Comparison of ENCODE assay signal across 8 cellular contexts in genomic region chr5:9468070-9468388, GRCh38.
DNase-seq lines count a peak whose midpoint lies in the region; TF ChIP-seq lines count a peak whose summit lies in the region.
"Had no signal": no experiment of that assay in that cellular context is flagged by ENCODE, and none has a peak within 500 bp of the region (broad histone marks: within the 10 kb centered on the region; RNA-seq: fewer than 3 reads in every experiment).

No MANE protein-coding gene starts in this region.

- in situ Hi-C loops in astrocyte of the cerebellum (cut with HindIII; ENCODE audit: low sequenced_read_pairs) = no loop called here

- DNase-seq in HPDE6-E6E7 (ENCODE audit: extremely low spot score) = peak; percentile 82
- peak; percentile 90 for DNase-seq in astrocyte of the cerebellum (ENCODE audit: low read depth)
- DNase-seq in islet precursor cell = peak; percentile 97
- DNase-seq in NCI-H526 (lab: John Stamatoyannopoulos, UW) = no peak
- no peak for DNase-seq in NCI-H1694 (lab: John Stamatoyannopoulos, UW)
- no peak for DNase-seq in HEK293T (ENCODE audit: extremely low spot score)
- DNase-seq: Kasumi-1 had no signal

- H3K4me3 ChIP-seq in astrocyte of the cerebellum (ENCODE audit: low read depth, low read length) (no peak overlapping the region), urinary bladder (ENCODE audit: low read depth, low read length) (no peak overlapping the region)

- TF ChIP-seq CTCF in astrocyte of the cerebellum (IDR thresholded peaks at IDR 0.05; ENCODE audit: low read depth, low read length, missing control alignments) = no peak

- POLR2A ChIA-PET in HEK293T (lab: Yijun Ruan, JAX) = no interaction called here

- CTCF ChIA-PET in HEK293T (lab: Yijun Ruan, JAX) = no interaction called here

- 30% methylated on average over 4 of the region's 4 CpGs for WGBS in urinary bladder

- H3K4me1 ChIP-seq in urinary bladder (ENCODE audit: insufficient read depth) = no peaks in the 10 kb centered on the region

- no peaks in the 10 kb centered on the region for H3K36me3 ChIP-seq in urinary bladder (ENCODE audit: insufficient read depth)

- peak overlapping the region; percentile 66 for H3K27ac ChIP-seq in urinary bladder (ENCODE audit: low read depth)

TF ChIP-seq in HEK293T, 16 proteins besides CTCF, POLR2A, EP300 and RAD21:
- TF ChIP-seq CTBP1 (IDR thresholded peaks at IDR 0.05; ENCODE audit: borderline replicate concordance) (no peak), ZNF384 (IDR thresholded peaks at IDR 0.05) (no peak), ELF4 (IDR thresholded peaks at IDR 0.05) (no peak), HDGF (IDR thresholded peaks at IDR 0.05; ENCODE audit: borderline replicate concordance) (no peak), SUZ12 (IDR thresholded peaks at IDR 0.05) (no peak)

Comparison
In these comparisons a context has a peak if more than half of its experiments do, and no peak if none do; other contexts are left out.
1. DNase-seq: peak in HPDE6-E6E7 (single experiment), astrocyte of the cerebellum (single experiment) and islet precursor cell (single experiment); none in NCI-H526 (0 of 2), NCI-H1694 (single experiment) and HEK293T (single experiment).